31 cellular contexts compared by ENCODE assay signal in genomic region chr3:66142079-66142478, GRCh38.
A peak's percentile ranks its signal among the peaks of the same experiment; 100 is the strongest.
DNase-seq lines count a peak whose midpoint lies in the region; ATAC-seq and TF ChIP-seq lines count a peak whose summit lies in the region.
"Had no signal": no experiment of that assay in that cellular context is flagged by ENCODE, and none has a peak within 500 bp of the region (broad histone marks: within the 10 kb centered on the region; RNA-seq: fewer than 3 reads in every experiment).

No MANE protein-coding gene starts in this region.

- H4K8ac ChIP-seq in trophoblast cell (ENCODE audit: low read depth, low read length), result no peak overlapping the region

- H4K20me1 ChIP-seq in SK-N-SH (ENCODE audit: insufficient read depth), result no peaks in the 10 kb centered on the region
- H4K20me1 ChIP-seq: BLaER1; BLaER1 treated with 17β-estradiol and CSF1 and Interleukin-3, amounts not matched to agents 10 nM and 100 nM had no signal

- H3K27me3 ChIP-seq in SK-N-SH (ENCODE audit: insufficient read depth) (no peaks in the 10 kb centered on the region), trophoblast cell (ENCODE audit: insufficient read depth, low read length) (no peaks in the 10 kb centered on the region)
- H3K27me3 ChIP-seq: BE2C; BLaER1; BLaER1 treated with 17β-estradiol and CSF1 and Interleukin-3, amounts not matched to agents 10 nM and 100 nM had no signal

- no peak overlapping the region for H3K18ac ChIP-seq in trophoblast cell (ENCODE audit: low read length)

- CTCF ChIA-PET in SK-N-SH (lab: Yijun Ruan, JAX), result interaction anchor here (1.3 kb wide), 1 partner anchor 354 kb away, joined by 3 read pairs; no protein-coding TSS in a partner anchor

- H3K9me3 ChIP-seq in SK-N-SH (no peaks in the 10 kb centered on the region), trophoblast cell (ENCODE audit: insufficient read depth, low read depth, low read length) (no peaks in the 10 kb centered on the region)
- H3K9me3 ChIP-seq: BE2C; BLaER1; BLaER1 treated with 17β-estradiol and CSF1 and Interleukin-3, amounts not matched to agents 10 nM and 100 nM had no signal

- no peak overlapping the region for H2BK5ac ChIP-seq in trophoblast cell (ENCODE audit: low read depth, low read length, poor library complexity)

- WGBS in SK-N-SH (ENCODE audit: low lambda C conversion rate), result 74% methylated on average over 1 of the region's 1 CpG
- WGBS in trophoblast cell (ENCODE audit: extremely low coverage, insufficient coverage, insufficient read length), result no CpG with 5 or more reads among the region's 1 CpG

- H3K14ac ChIP-seq in trophoblast cell (ENCODE audit: low read length), result no peak overlapping the region

- ATAC-seq in SK-N-SH treated with all-trans-retinoic acid at 6 μM for 48 hours, result no peak
- ATAC-seq: A549; CD8-positive, alpha-beta T cell had no signal

- no peak overlapping the region for H3K4me2 ChIP-seq in SK-N-SH
- H3K4me2 ChIP-seq in trophoblast cell (ENCODE audit: low read length), result no peak overlapping the region
- H3K4me2 ChIP-seq: A549; BLaER1; BLaER1 treated with 17β-estradiol and CSF1 and Interleukin-3, amounts not matched to agents 10 nM and 100 nM had no signal

- H3K4me1 ChIP-seq in SK-N-SH (ENCODE audit: control insufficient read depth in 1 of 2, insufficient read depth in 2 of 2, low read depth in 1 of 2, low read length in 1 of 2) (peaks cover 5 to 11% of the 10 kb centered on the region in 2 experiments; a peak in 3 of 4 replicates), trophoblast cell (ENCODE audit: control insufficient read depth in 1 of 2, insufficient read depth in 2 of 2, low read length in 2 of 2) (no peaks in the 10 kb centered on the region)
- H3K4me1 ChIP-seq: A549; BLaER1; BLaER1 treated with 17β-estradiol and CSF1 and Interleukin-3, amounts not matched to agents 10 nM and 100 nM; Caco-2 had no signal

- H4K91ac ChIP-seq in trophoblast cell (ENCODE audit: low read depth, low read length), result no peak overlapping the region

- H3F3A ChIP-seq in SK-N-SH (replicated peaks; ENCODE audit: insufficient read depth), result peaks cover 4% of the 10 kb centered on the region

- 0 out of 4 replicates have a peak, but pooled peaks of 1 of the 2 experiments have one; percentile 12 for TF ChIP-seq EP300 in SK-N-SH (IDR thresholded peaks at IDR 0.05; ENCODE audit: borderline replicate concordance in 1 of 2, low read depth in 1 of 2, low read length in 1 of 2)

- H4K12ac ChIP-seq in trophoblast cell (ENCODE audit: low read depth, low read length), result no peak overlapping the region

- H3K79me2 ChIP-seq in SK-N-SH (ENCODE audit: insufficient read depth), result no peaks in the 10 kb centered on the region
- H3K79me2 ChIP-seq in trophoblast cell (ENCODE audit: control insufficient read depth, insufficient read depth, low read length, poor library complexity), result no peaks in the 10 kb centered on the region

- H3K9me2 ChIP-seq in SK-N-SH, result no peaks in the 10 kb centered on the region

- DNase-seq in SK-N-SH (no peak), SK-N-DZ (ENCODE audit: low spot score) (peak; percentile 77), trophoblast cell (no peak), NCI-H1105 treated with DMSO at 0.1 percent for 48 hours (lab: John Stamatoyannopoulos, UW) (no peak), kidney tubule cell (ENCODE audit: low spot score) (no peak)
- DNase-seq: 8988T; ACHN; AML-193; BE2C; C1 segment of cervical spinal cord; Caco-2; Calu3; CD4-positive, alpha-beta memory T cell; CD4-positive, alpha-beta T cell; CD4-positive, CD25-positive, alpha-beta regulatory T cell; CD8-positive, alpha-beta memory T cell; CD8-positive, alpha-beta T cell; COR-L47; DMS 273 treated with DMSO at 0.1 percent for 48 hours; DMS153; DMS53; DMS79; DMS79 treated with DMSO at 0.1 percent for 48 hours; DND-41; EL had no signal

- H2AFZ ChIP-seq in SK-N-SH (ENCODE audit: low read depth) (no peak overlapping the region), trophoblast cell (ENCODE audit: insufficient read depth, low read length, poor library complexity) (no peak overlapping the region)

- H3K36me3 ChIP-seq in SK-N-SH (replicated peaks in 1 of 2; ENCODE audit: control insufficient read depth in 1 of 2, insufficient read depth in 2 of 2, low read length in 1 of 2) (no peaks in the 10 kb centered on the region), trophoblast cell (ENCODE audit: control insufficient read depth in 1 of 2, insufficient read depth in 2 of 2, low read length in 2 of 2) (no peaks in the 10 kb centered on the region)
- H3K36me3 ChIP-seq: BE2C; BLaER1; BLaER1 treated with 17β-estradiol and CSF1 and Interleukin-3, amounts not matched to agents 10 nM and 100 nM had no signal

- no peak for TF ChIP-seq RAD21 in SK-N-SH (IDR thresholded peaks at IDR 0.05; ENCODE audit: low read length)

- POLR2A ChIA-PET in SK-N-SH (lab: Yijun Ruan, JAX), result no interaction called here

- no peak overlapping the region for H2BK120ac ChIP-seq in trophoblast cell (ENCODE audit: insufficient read depth, low read length, poor library complexity)

- H3K23ac ChIP-seq in trophoblast cell (ENCODE audit: low read length), result no peak overlapping the region

- no peaks in the 10 kb centered on the region for H3K79me1 ChIP-seq in trophoblast cell (ENCODE audit: low read length)

- TF ChIP-seq CTCF in SK-N-SH (IDR thresholded peaks at IDR 0.05), result no peak

- no peak overlapping the region for H3K9ac ChIP-seq in SK-N-SH
- no peak overlapping the region for H3K9ac ChIP-seq in trophoblast cell (ENCODE audit: low read length)
- H3K9ac ChIP-seq: BLaER1; BLaER1 treated with 17β-estradiol and CSF1 and Interleukin-3, amounts not matched to agents 10 nM and 100 nM had no signal

- H2AK5ac ChIP-seq in trophoblast cell (ENCODE audit: low read length), result no peak overlapping the region

- H3K4me3 ChIP-seq in SK-N-SH (ENCODE audit: low read depth in 2 of 2, low read length in 1 of 2) (no peak overlapping the region), trophoblast cell (ENCODE audit: low read depth, low read length) (no peak overlapping the region)
- H3K4me3 ChIP-seq: A549; BLaER1; BLaER1 treated with 17β-estradiol and CSF1 and Interleukin-3, amounts not matched to agents 10 nM and 100 nM had no signal

- H2BK12ac ChIP-seq in trophoblast cell (ENCODE audit: low read length), result no peak overlapping the region

- H3K27ac ChIP-seq in SK-N-SH (ENCODE audit: low read depth in 2 of 2, low read length in 1 of 2) (no peak overlapping the region), trophoblast cell (ENCODE audit: low read depth, low read length) (peak overlapping the region; percentile 21)
- H3K27ac ChIP-seq: 22Rv1; A549; BLaER1; BLaER1 treated with 17β-estradiol and CSF1 and Interleukin-3, amounts not matched to agents 10 nM and 100 nM; C4-2B had no signal

- H3K4ac ChIP-seq in trophoblast cell (ENCODE audit: low read depth, low read length), result no peak overlapping the region

TF ChIP-seq in SK-N-SH, 30 proteins besides CTCF, POLR2A, EP300 and RAD21:
- TF ChIP-seq YY1 (IDR thresholded peaks at IDR 0.05; ENCODE audit: low read depth) (no peak), PBX3 (IDR thresholded peaks at IDR 0.05) (no peak), RFX5 (IDR thresholded peaks at IDR 0.05; ENCODE audit: low read length) (no peak), GATA2 (CRISPR knock-in tag; IDR thresholded peaks at IDR 0.05) (peak; percentile 59)
- TF ChIP-seq, protein P1, sequence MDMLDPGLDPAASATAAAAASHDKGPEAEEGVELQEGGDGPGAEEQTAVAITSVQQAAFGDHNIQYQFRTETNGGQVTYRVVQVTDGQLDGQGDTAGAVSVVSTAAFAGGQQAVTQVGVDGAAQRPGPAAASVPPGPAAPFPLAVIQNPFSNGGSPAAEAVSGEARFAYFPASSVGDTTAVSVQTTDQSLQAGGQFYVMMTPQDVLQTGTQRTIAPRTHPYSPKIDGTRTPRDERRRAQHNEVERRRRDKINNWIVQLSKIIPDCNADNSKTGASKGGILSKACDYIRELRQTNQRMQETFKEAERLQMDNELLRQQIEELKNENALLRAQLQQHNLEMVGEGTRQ (IDR thresholded peaks at IDR 0.05; ENCODE audit: borderline replicate concordance, low read depth, low read length), result no peak

TF ChIP-seq in SK-N-SH treated with all-trans-retinoic acid at 6 μM for 48 hours, 23 proteins besides CTCF, POLR2A, EP300 and RAD21 (continues in another document):
- TF ChIP-seq, protein P2, sequence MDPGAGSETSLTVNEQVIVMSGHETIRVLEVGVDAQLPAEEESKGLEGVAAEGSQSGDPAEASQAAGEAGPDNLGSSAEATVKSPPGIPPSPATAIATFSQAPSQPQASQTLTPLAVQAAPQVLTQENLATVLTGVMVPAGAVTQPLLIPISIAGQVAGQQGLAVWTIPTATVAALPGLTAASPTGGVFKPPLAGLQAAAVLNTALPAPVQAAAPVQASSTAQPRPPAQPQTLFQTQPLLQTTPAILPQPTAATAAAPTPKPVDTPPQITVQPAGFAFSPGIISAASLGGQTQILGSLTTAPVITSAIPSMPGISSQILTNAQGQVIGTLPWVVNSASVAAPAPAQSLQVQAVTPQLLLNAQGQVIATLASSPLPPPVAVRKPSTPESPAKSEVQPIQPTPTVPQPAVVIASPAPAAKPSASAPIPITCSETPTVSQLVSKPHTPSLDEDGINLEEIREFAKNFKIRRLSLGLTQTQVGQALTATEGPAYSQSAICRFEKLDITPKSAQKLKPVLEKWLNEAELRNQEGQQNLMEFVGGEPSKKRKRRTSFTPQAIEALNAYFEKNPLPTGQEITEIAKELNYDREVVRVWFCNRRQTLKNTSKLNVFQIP (CRISPR knock-in tag; IDR thresholded peaks at IDR 0.05; ENCODE audit: borderline replicate concordance, low read depth), result no peak
- TF ChIP-seq ZC3H10 (CRISPR knock-in tag; IDR thresholded peaks at IDR 0.05) (no peak), CSDC2 (CRISPR knock-in tag; IDR thresholded peaks at IDR 0.05) (no peak), ZNF565 (CRISPR knock-in tag; conservative IDR thresholded peaks at IDR 0.05; ENCODE audit: low read depth) (no peak), ARNTL (CRISPR knock-in tag; IDR thresholded peaks at IDR 0.05; ENCODE audit: borderline replicate concordance, low read depth) (no peak), ZFP30 (CRISPR knock-in tag; IDR thresholded peaks at IDR 0.05) (no peak), PATZ1 (CRISPR knock-in tag; IDR thresholded peaks at IDR 0.05; ENCODE audit: borderline replicate concordance) (no peak), TCF4 (CRISPR knock-in tag; IDR thresholded peaks at IDR 0.05; ENCODE audit: borderline replicate concordance) (no peak)
